ENCODE assay signal across 24 cellular contexts in the genomic region with DNA sequence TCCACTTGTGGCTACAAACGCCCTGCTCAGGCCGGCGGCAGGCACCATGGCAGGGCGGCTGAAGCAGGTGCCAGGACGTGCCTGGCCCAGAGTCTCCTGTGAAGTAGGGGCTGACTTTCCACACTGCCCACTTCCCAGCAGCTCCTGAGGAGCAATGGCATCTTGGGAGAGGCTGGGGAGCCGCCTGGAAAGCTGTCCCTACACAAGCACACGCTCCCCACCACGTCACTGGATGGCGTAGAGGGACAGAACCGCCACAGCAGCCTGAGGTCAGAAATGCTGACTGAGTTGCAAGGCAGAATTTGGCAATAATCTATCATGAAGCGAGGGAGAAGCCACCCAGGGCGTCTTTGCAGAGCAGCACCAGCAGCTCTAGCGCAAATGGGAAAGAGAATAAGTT.
DNase-seq lines count a peak whose midpoint lies in the region; ATAC-seq, FAIRE-seq and TF ChIP-seq lines count a peak whose summit lies in the region.
"Had no signal": no experiment of that assay in that cellular context is flagged by ENCODE, and none has a peak within 500 bp of the region (broad histone marks: within the 10 kb centered on the region; RNA-seq: fewer than 3 reads in every experiment).

No MANE protein-coding gene starts in this region.

- peak overlapping the region; percentile 70; the same call in 1 of the 2 replicates for H3K27ac ChIP-seq in VCaP
- H3K27ac ChIP-seq in kidney (ENCODE audit: low read depth in 2 of 2, low read length in 2 of 2) = no peak overlapping the region
- no peak overlapping the region for H3K27ac ChIP-seq in GM23338 (ENCODE audit: low read depth)
- H3K27ac ChIP-seq in osteoblast (ENCODE audit: low read depth, low read length) = no peak overlapping the region

- intact Hi-C loops in kidney (cut with DNase I) = no loop called here
- intact Hi-C loops in posterior vena cava (cut with DNase I) = no loop called here

- H3K9me2 ChIP-seq in GM23338 (ENCODE audit: insufficient read depth) = no peaks in the 10 kb centered on the region

- DNase-seq in H7 (peak; percentile 26), kidney (peak; percentile 32), posterior vena cava (ENCODE audit: low spot score) (peak; percentile 11), GM23338 (ENCODE audit: low spot score) (no peak), osteoblast (ENCODE audit: insufficient read length, low spot score, missing footprints) (no peak)
- DNase-seq: ACHN; BE2C; C1 segment of cervical spinal cord; CD4-positive, CD25-positive, alpha-beta regulatory T cell; CD8-positive, alpha-beta memory T cell; COR-L47; DMS 273 treated with DMSO at 0.1 percent for 48 hours; DMS53; DND-41; EL; HFFc6 had no signal

- H3K36me3 ChIP-seq in H7 (replicated peaks; ENCODE audit: control insufficient read depth, insufficient read depth, low read length) = peaks cover 12% of the 10 kb centered on the region
- peaks cover 14 to 27% of the 10 kb centered on the region in 2 donors for H3K36me3 ChIP-seq in kidney (ENCODE audit: control insufficient read depth in 1 of 2, insufficient read depth in 2 of 2, low read length in 2 of 2)
- H3K36me3 ChIP-seq in GM23338 (ENCODE audit: insufficient read depth) = no peaks in the 10 kb centered on the region
- peaks cover 4% of the 10 kb centered on the region for H3K36me3 ChIP-seq in osteoblast (ENCODE audit: insufficient read depth, low read length)
- H3K36me3 ChIP-seq: BE2C had no signal

- H4K20me1 ChIP-seq in GM23338 (replicated peaks; ENCODE audit: insufficient read depth) (no peaks in the 10 kb centered on the region; the same call in 1 of the 2 replicates), osteoblast (ENCODE audit: insufficient read depth, low read length) (no peaks in the 10 kb centered on the region)

- H3K79me2 ChIP-seq in GM23338 (replicated peaks; ENCODE audit: insufficient read depth) = no peaks in the 10 kb centered on the region
- H3K79me2 ChIP-seq in osteoblast (ENCODE audit: insufficient read depth, low read length) = no peaks in the 10 kb centered on the region

- H3K27ac Mint-ChIP-seq in GM23338 = no peak overlapping the region
- H3K27ac Mint-ChIP-seq: CD4-positive, CD25-positive, alpha-beta regulatory T cell; HFFc6 had no signal

- H3K9me3 ChIP-seq in kidney (ENCODE audit: control insufficient read depth in 1 of 2, low read length in 2 of 2) (no peaks in the 10 kb centered on the region), osteoblast (ENCODE audit: low read depth, low read length) (no peaks in the 10 kb centered on the region)
- H3K9me3 ChIP-seq: BE2C had no signal

- H2AFZ ChIP-seq in GM23338 (no peak overlapping the region), osteoblast (ENCODE audit: low read length) (no peak overlapping the region)

- peaks cover 36% of the 10 kb centered on the region for H3K36me3 Mint-ChIP-seq in GM23338 (ENCODE audit: low read depth)
- H3K36me3 Mint-ChIP-seq: CD4-positive, CD25-positive, alpha-beta regulatory T cell; CD8-positive, alpha-beta memory T cell; IgD-negative memory B cell had no signal

- H3K4me3 ChIP-seq in H7 (ENCODE audit: insufficient read depth, low read depth, low read length) (no peak overlapping the region), kidney (ENCODE audit: low read length in 2 of 2) (no peak overlapping the region), GM23338 (no peak overlapping the region), osteoblast (ENCODE audit: insufficient read depth, low read length) (no peak overlapping the region)
- H3K4me3 ChIP-seq: GM12878 had no signal

- ATAC-seq in GM23338 (no peak), GM19328 (IDR thresholded peaks at IDR 0.05; ENCODE audit: unreplicated experiment) (no peak)
- ATAC-seq: GM12878, HCT116 had no signal

- H3K27me3 ChIP-seq in H7 (ENCODE audit: control insufficient read depth, insufficient read depth, low read length) = no peaks in the 10 kb centered on the region
- H3K27me3 ChIP-seq in GM23338 (ENCODE audit: insufficient read depth) = no peaks in the 10 kb centered on the region
- no peaks in the 10 kb centered on the region for H3K27me3 ChIP-seq in osteoblast (ENCODE audit: insufficient read depth, low read length)
- H3K27me3 ChIP-seq: BE2C had no signal

- H3K27me3 Mint-ChIP-seq in GM23338 (ENCODE audit: insufficient read depth, low read depth, poor library complexity) = peaks cover 6% of the 10 kb centered on the region
- H3K27me3 Mint-ChIP-seq: CD4-positive, CD25-positive, alpha-beta regulatory T cell had no signal

- no peaks in the 10 kb centered on the region for H3K9me3 Mint-ChIP-seq in GM23338
- H3K9me3 Mint-ChIP-seq: CD8-positive, alpha-beta memory T cell; HFFc6; IgD-negative memory B cell had no signal

- FAIRE-seq in kidney (lab: Jason Lieb, UNC) = no peak
- FAIRE-seq: A204.1, GM12878, H54, HTR-8/SVneo had no signal

- TF ChIP-seq CTCF in VCaP (conservative IDR thresholded peaks at IDR 0.05) = no peak
- no peak for TF ChIP-seq CTCF in kidney (IDR thresholded peaks at IDR 0.05; ENCODE audit: borderline replicate concordance, extremely low read depth, insufficient read depth)
- no peak for TF ChIP-seq CTCF in GM23338 (conservative IDR thresholded peaks at IDR 0.05; ENCODE audit: low read depth in 2 of 2)
- TF ChIP-seq CTCF in osteoblast (IDR thresholded peaks at IDR 0.05; ENCODE audit: extremely low read depth, low read depth, low read length) = no peak

- H3K4me2 ChIP-seq in GM23338 (no peak overlapping the region), osteoblast (ENCODE audit: insufficient read depth, low read length) (no peak overlapping the region)

- no peaks in the 10 kb centered on the region for H3F3A ChIP-seq in GM23338 (replicated peaks; ENCODE audit: low read depth)

- H3K4me3 Mint-ChIP-seq in GM23338 = no peak overlapping the region
- H3K4me3 Mint-ChIP-seq: CD4-positive, CD25-positive, alpha-beta regulatory T cell; CD8-positive, alpha-beta memory T cell; HFFc6; IgD-negative memory B cell had no signal

- H3K4me1 Mint-ChIP-seq in GM23338 = no peaks in the 10 kb centered on the region; the same call in 1 of the 3 replicates
- H3K4me1 Mint-ChIP-seq: CD4-positive, CD25-positive, alpha-beta regulatory T cell; CD8-positive, alpha-beta memory T cell had no signal

- H3K9ac ChIP-seq in kidney (ENCODE audit: low read length in 2 of 2) = no peak overlapping the region

- H3K4me1 ChIP-seq in kidney (ENCODE audit: control insufficient read depth in 1 of 2, insufficient read depth in 1 of 2, low read depth in 1 of 2, low read length in 2 of 2) (no peaks in the 10 kb centered on the region), GM23338 (ENCODE audit: insufficient read depth) (no peaks in the 10 kb centered on the region), osteoblast (ENCODE audit: insufficient read depth, low read length) (no peaks in the 10 kb centered on the region)

TF ChIP-seq in GM23338, 12 proteins besides CTCF, POLR2A, EP300 and RAD21 (continues in another document):
- TF ChIP-seq ZNF114 (CRISPR knock-in tag; IDR thresholded peaks at IDR 0.05) (no peak), EZH2 (IDR thresholded peaks at IDR 0.05; ENCODE audit: low read depth, unreplicated experiment) (no peak), EZH2phosphoT487 (IDR thresholded peaks at IDR 0.05; ENCODE audit: unreplicated experiment) (no peak), JUNB (IDR thresholded peaks at IDR 0.05; ENCODE audit: unreplicated experiment) (no peak)

Comparison
In these comparisons a context has a peak if more than half of its experiments do, and no peak if none do; other contexts are left out.
1. DNase-seq: peak in H7 (single experiment), kidney (single experiment) and posterior vena cava (single experiment); none in GM23338 (single experiment) and osteoblast (single experiment).